8 cellular contexts compared by ENCODE assay signal in genomic region chr1:40039245-40039756, GRCh38. TPM values are rescaled to one million over a fixed set of nuclear protein-coding genes. Genes with fewer than 3 reads are reported as not detected.
DNase-seq lines count a peak whose midpoint lies in the region; ATAC-seq and TF ChIP-seq lines count a peak whose summit lies in the region.

No MANE protein-coding gene starts in this region.

- no peaks in the 10 kb centered on the region for H3K36me3 ChIP-seq in esophagus (ENCODE audit: control insufficient read depth in 2 of 2, insufficient read depth in 2 of 2, low read length in 1 of 2)

- peaks cover 30% of the 10 kb centered on the region for H3K36me3 Mint-ChIP-seq in T-helper 2 cell treated with Interferon-gamma antibody and Interleukin-4, amounts not matched to agents 5 μg/mL and 100 μg/mL, for 36 hours (ENCODE audit: low read depth)
- H3K36me3 Mint-ChIP-seq in nephron progenitor cell (ENCODE audit: low read depth), result peaks cover 11% of the 10 kb centered on the region

- H3K27ac ChIP-seq in HL-60 (replicated peaks), result peak overlapping the region; percentile 98
- H3K27ac ChIP-seq in esophagus (ENCODE audit: low read depth in 2 of 2, low read length in 1 of 2), result peak overlapping the region; percentile 97

- H3K9me3 Mint-ChIP-seq in T-helper 2 cell treated with Interferon-gamma antibody and Interleukin-4, amounts not matched to agents 5 μg/mL and 100 μg/mL, for 36 hours, result no peaks in the 10 kb centered on the region
- no peaks in the 10 kb centered on the region for H3K9me3 Mint-ChIP-seq in nephron progenitor cell

- H3K4me1 ChIP-seq in esophagus (ENCODE audit: control insufficient read depth in 2 of 2, insufficient read depth in 2 of 2, low read length in 1 of 2), result no peaks in the 10 kb centered on the region

- TF ChIP-seq CTCF in HL-60 (IDR thresholded peaks at IDR 0.05; ENCODE audit: insufficient read depth, low read length) (no peak), nephron progenitor cell (IDR thresholded peaks at IDR 0.05) (no peak)

- H3K4me3 ChIP-seq in HL-60 (replicated peaks; ENCODE audit: insufficient read depth, low read length), result peak overlapping the region; percentile 52
- H3K4me3 ChIP-seq in esophagus (ENCODE audit: low read depth in 1 of 2, low read length in 2 of 2), result peak overlapping the region; percentile 48 to 85

- no peaks in the 10 kb centered on the region for H3K27me3 Mint-ChIP-seq in T-helper 2 cell treated with Interferon-gamma antibody and Interleukin-4, amounts not matched to agents 5 μg/mL and 100 μg/mL, for 36 hours (ENCODE audit: low read depth)
- H3K27me3 Mint-ChIP-seq in nephron progenitor cell (ENCODE audit: low read depth, poor library complexity), result no peaks in the 10 kb centered on the region

- 0 to 1% methylated on average over 10 of the region's 10 CpGs for WGBS in esophagus, 2 donors

- peaks cover 53% of the 10 kb centered on the region for H3K4me1 Mint-ChIP-seq in T-helper 2 cell treated with Interferon-gamma antibody and Interleukin-4, amounts not matched to agents 5 μg/mL and 100 μg/mL, for 36 hours (ENCODE audit: low read depth)
- peaks cover 35% of the 10 kb centered on the region for H3K4me1 Mint-ChIP-seq in nephron progenitor cell

- peak overlapping the region; percentile 98 for H3K27ac Mint-ChIP-seq in T-helper 2 cell treated with Interferon-gamma antibody and Interleukin-4, amounts not matched to agents 5 μg/mL and 100 μg/mL, for 36 hours
- H3K27ac Mint-ChIP-seq in nephron progenitor cell, result peak overlapping the region; percentile 99

- peak overlapping the region; percentile 88 for H3K4me3 Mint-ChIP-seq in T-helper 2 cell treated with Interferon-gamma antibody and Interleukin-4, amounts not matched to agents 5 μg/mL and 100 μg/mL, for 36 hours
- H3K4me3 Mint-ChIP-seq in nephron progenitor cell, result peak overlapping the region; percentile 96

- no peak for DNase-seq in T-helper 2 cell treated with Interferon-gamma antibody and Interleukin-4, amounts not matched to agents 5 μg/mL and 100 μg/mL, for 36 hours (ENCODE audit: low spot score)
- DNase-seq in T-helper 2 cell (no peak), HL-60 (ENCODE audit: low read depth in 1 of 2, low spot score in 1 of 2) (peak in 1 of 2 experiments; percentile 61), SK-N-DZ (ENCODE audit: low spot score) (peak; percentile 6), nephron progenitor cell (no peak), ecto neural progenitor cell (ENCODE audit: low spot score) (no peak)

- ATAC-seq in GM21825 (IDR thresholded peaks at IDR 0.05; ENCODE audit: unreplicated experiment), result no peak

- H3K9me3 ChIP-seq in esophagus (ENCODE audit: control insufficient read depth in 2 of 2, insufficient read depth in 1 of 2, low read depth in 1 of 2, low read length in 1 of 2), result no peaks in the 10 kb centered on the region

- H3K27me3 ChIP-seq in HL-60 (ENCODE audit: insufficient read depth, poor library complexity, severe bottlenecking) (no peaks in the 10 kb centered on the region), esophagus (ENCODE audit: control insufficient read depth in 1 of 2, insufficient read depth in 2 of 2, low read length in 2 of 2) (no peaks in the 10 kb centered on the region)

RNA-seq across cellular contexts. Expression of gene CAP1, which starts 1.2 kb away (rescaled TPM):
- polyA plus RNA-seq in SK-N-DZ (2014; cell fraction: cytosol; rRNA removed), result 144 and 157 TPM in 2 replicates
- polyA plus RNA-seq in SK-N-DZ (2014; cell fraction: nucleus; rRNA removed), result 69.2 and 77.5 TPM in 2 replicates
- 100 to 1,000 TPM in 1 of 2 donors, 10 to 100 TPM in 1; 72.0 to 168 TPM for polyA plus RNA-seq in esophagus

RNA-seq across cellular contexts. Expression of gene PPT1, which starts 57.8 kb away (rescaled TPM):
- polyA plus RNA-seq in SK-N-DZ (2014; cell fraction: cytosol; rRNA removed), result 43.2 and 55.9 TPM in 2 replicates
- 21.4 and 27.6 TPM in 2 replicates for polyA plus RNA-seq in SK-N-DZ (2014; cell fraction: nucleus; rRNA removed)
- polyA plus RNA-seq in esophagus, result 10 to 100 TPM; 20.3 to 25.1 TPM
